Comparison of ENCODE assay signal across 10 cellular contexts in genomic region chr10:29687411-29688160, GRCh38. TPM values are rescaled to one million over a fixed set of nuclear protein-coding genes. Genes with fewer than 3 reads are reported as not detected.
A peak's percentile ranks its signal among the peaks of the same experiment; 100 is the strongest.
DNase-seq lines count a peak whose midpoint lies in the region; ATAC-seq, FAIRE-seq and TF ChIP-seq lines count a peak whose summit lies in the region.
"Had no signal": no experiment of that assay in that cellular context is flagged by ENCODE, and none has a peak within 500 bp of the region (broad histone marks: within the 10 kb centered on the region; RNA-seq: fewer than 3 reads in every experiment).

No MANE protein-coding gene starts in this region.

- TF ChIP-seq CTCF in astrocyte (IDR thresholded peaks at IDR 0.05; ENCODE audit: insufficient read depth, low read depth, low read length): no peak
- TF ChIP-seq CTCF in upper lobe of left lung (IDR thresholded peaks at IDR 0.05): no peak
- no peak for TF ChIP-seq CTCF in kidney (IDR thresholded peaks at IDR 0.05; ENCODE audit: borderline replicate concordance, extremely low read depth, insufficient read depth)
- TF ChIP-seq CTCF in mucosa of descending colon (IDR thresholded peaks at IDR 0.05): no peak

- peak in 1 of 4 donors; percentile 24 for TF ChIP-seq POLR2A in upper lobe of left lung (IDR thresholded peaks at IDR 0.05)

- H3K9ac ChIP-seq in astrocyte (ENCODE audit: low read length) (no peak overlapping the region), kidney (ENCODE audit: low read length in 2 of 2) (no peak overlapping the region)

- no peak overlapping the region for H2AFZ ChIP-seq in astrocyte (ENCODE audit: low read depth, low read length)

- H4K20me1 ChIP-seq in astrocyte (ENCODE audit: insufficient read depth, low read length): peaks cover 16% of the 10 kb centered on the region

- TF ChIP-seq EP300 in upper lobe of left lung (IDR thresholded peaks at IDR 0.05): peak in 1 of 4 donors; percentile 39

- H3K27me3 ChIP-seq in astrocyte (ENCODE audit: insufficient read depth, low read length) (no peaks in the 10 kb centered on the region), upper lobe of left lung (no peaks in the 10 kb centered on the region)
- H3K27me3 ChIP-seq: MG63 had no signal

- peaks cover 26% of the 10 kb centered on the region for H3K4me1 ChIP-seq in astrocyte (ENCODE audit: insufficient read depth, low read length)
- H3K4me1 ChIP-seq in upper lobe of left lung: peaks cover 17 to 40% (median 21%) of the 10 kb centered on the region in 4 donors
- H3K4me1 ChIP-seq in kidney (ENCODE audit: control insufficient read depth in 1 of 2, insufficient read depth in 1 of 2, low read depth in 1 of 2, low read length in 2 of 2): peaks cover 0 to 3% of the 10 kb centered on the region in 2 donors
- H3K4me1 ChIP-seq in mucosa of descending colon (ENCODE audit: low read depth): no peaks in the 10 kb centered on the region

- H3K79me2 ChIP-seq in astrocyte (ENCODE audit: insufficient read depth, low read length): peaks cover 49% of the 10 kb centered on the region

- H3K4me3 ChIP-seq in astrocyte (ENCODE audit: insufficient read depth, low read depth, low read length): no peak overlapping the region
- no peak overlapping the region for H3K4me3 ChIP-seq in upper lobe of left lung
- H3K4me3 ChIP-seq in kidney (ENCODE audit: low read length in 2 of 2): no peak overlapping the region
- H3K4me3 ChIP-seq in mucosa of descending colon: no peak overlapping the region
- H3K4me3 ChIP-seq: MG63 had no signal

- intact Hi-C loops in kidney (cut with DNase I): no loop called here
- intact Hi-C loops in mucosa of descending colon (cut with DNase I, micrococcal nuclease): no loop called here

- no peak overlapping the region for H3K27ac Mint-ChIP-seq in astrocyte (ENCODE audit: unreplicated experiment)
- H3K27ac Mint-ChIP-seq: mesothelial cell of epicardium had no signal

- H3K27ac ChIP-seq in astrocyte (ENCODE audit: low read depth, low read length): peak overlapping the region; percentile 6
- peak overlapping the region; percentile 3 to 69 (median 52) for H3K27ac ChIP-seq in upper lobe of left lung
- H3K27ac ChIP-seq in kidney (ENCODE audit: low read depth in 2 of 2, low read length in 2 of 2): no peak overlapping the region

- DNase-seq in Kasumi-1 (lab: John Stamatoyannopoulos, UW) (peak; percentile 85 to 89), astrocyte (ENCODE audit: low read depth) (peak; percentile 24), left lobe of liver (ENCODE audit: low spot score) (no peak), upper lobe of left lung (peak in 1 of 2 donors; percentile 28), kidney (no peak), mucosa of descending colon (no peak)
- DNase-seq: activated CD8-positive, alpha-beta memory T cell treated with anti-CD3 and anti-CD28 coated beads, Interleukin-2, amount 50 U/mL, for 4 hours had no signal

- FAIRE-seq in astrocyte (lab: Jason Lieb, UNC): no peak
- FAIRE-seq in kidney (lab: Jason Lieb, UNC): no peak

- no peaks in the 10 kb centered on the region for H3K27me3 Mint-ChIP-seq in astrocyte (ENCODE audit: low read depth, unreplicated experiment)

- no peaks in the 10 kb centered on the region for H3K36me3 ChIP-seq in astrocyte (ENCODE audit: insufficient read depth, low read length)
- H3K36me3 ChIP-seq in upper lobe of left lung: peaks cover 0 to 7% (median 0%) of the 10 kb centered on the region in 4 donors
- H3K36me3 ChIP-seq in kidney (ENCODE audit: control insufficient read depth in 1 of 2, insufficient read depth in 2 of 2, low read length in 2 of 2): peaks cover 8 to 12% of the 10 kb centered on the region in 2 donors
- no peaks in the 10 kb centered on the region for H3K36me3 ChIP-seq in mucosa of descending colon (ENCODE audit: low read depth)
- H3K36me3 ChIP-seq: MG63 had no signal

- H3K9me3 ChIP-seq in astrocyte (ENCODE audit: insufficient read depth, low read depth, low read length): no peaks in the 10 kb centered on the region
- no peaks in the 10 kb centered on the region for H3K9me3 ChIP-seq in upper lobe of left lung
- H3K9me3 ChIP-seq in kidney (ENCODE audit: control insufficient read depth in 1 of 2, low read length in 2 of 2): no peaks in the 10 kb centered on the region
- H3K9me3 ChIP-seq in mucosa of descending colon: no peaks in the 10 kb centered on the region
- H3K9me3 ChIP-seq: MG63 had no signal

- peaks cover 18% of the 10 kb centered on the region for H3K36me3 Mint-ChIP-seq in astrocyte (ENCODE audit: low read depth, unreplicated experiment)

- H3K4me1 Mint-ChIP-seq in astrocyte (ENCODE audit: low read depth, unreplicated experiment): peaks cover 37% of the 10 kb centered on the region

- peak overlapping the region; percentile 66 for H3K4me2 ChIP-seq in astrocyte (ENCODE audit: low read length)

- 60 to 77% methylated on average over 10 of the region's 10 CpGs for WGBS in upper lobe of left lung, 2 donors

- ATAC-seq in left lobe of liver (peak; percentile 83), upper lobe of left lung (ENCODE audit: low FRiP score in 2 of 2) (peak in 1 of 2 donors; percentile 55), GM18861 (IDR thresholded peaks at IDR 0.05; ENCODE audit: unreplicated experiment) (no peak), mucosa of descending colon (no peak)

- H3K9me3 Mint-ChIP-seq in astrocyte (ENCODE audit: unreplicated experiment): no peaks in the 10 kb centered on the region
- H3K9me3 Mint-ChIP-seq: mesothelial cell of epicardium had no signal

- no peak overlapping the region for H3K4me3 Mint-ChIP-seq in astrocyte (ENCODE audit: unreplicated experiment)
- H3K4me3 Mint-ChIP-seq: mesothelial cell of epicardium had no signal

RNA-seq across cellular contexts. Expression of gene SVIL, which starts 52.8 kb away (rescaled TPM):
- total RNA-seq in astrocyte: 70.4 and 73.3 TPM in 2 replicates
- 16.2 TPM for total RNA-seq in left lobe of liver
- total RNA-seq in upper lobe of left lung: 100 to 1,000 TPM in 4 of 6 donors, 10 to 100 TPM in 2; 65.5 to 137 (median 105) TPM
- total RNA-seq in kidney: 94.4 TPM
- polyA plus RNA-seq in kidney (ENCODE audit: insufficient read depth, low read depth, low replicate concordance): 7.4 TPM
- total RNA-seq in mucosa of descending colon: 1,000 to 10,000 TPM in 1 of 3 donors, 10 to 100 TPM in 2; 67.6 to 1,278 (median 86.0) TPM

Comparison
In these comparisons a context has a peak if more than half of its experiments do, and no peak if none do; other contexts are left out.
1. DNase-seq: peak in Kasumi-1 (2 of 2) and astrocyte (single experiment); none in left lobe of liver (single experiment), kidney (single experiment) and mucosa of descending colon (0 of 3).
2. H3K27ac ChIP-seq: peak in astrocyte (single experiment) and upper lobe of left lung (4 of 4); none in kidney (0 of 2).